In genomic region chr10:103191198-103191597, GRCh38 we compare ENCODE assay signal across 8 cellular contexts. TPM values are rescaled to one million over a fixed set of nuclear protein-coding genes. Genes with fewer than 3 reads are reported as not detected.
DNase-seq lines count a peak whose midpoint lies in the region; ATAC-seq and TF ChIP-seq lines count a peak whose summit lies in the region.
"Not testable (repeated sequence)": the region's sequence is repeated elsewhere in the genome, so short reads cannot be mapped to it uniquely, and the experiment has no call there.

No MANE protein-coding gene starts in this region.

- H3K9me3 ChIP-seq in CD8-positive, alpha-beta T cell (ENCODE audit: low read length); ascending aorta; esophagus muscularis mucosa; right lobe of liver; ovary; thymus (ENCODE audit: control insufficient read depth): not testable (repeated sequence)

- H3K36me3 ChIP-seq in CD8-positive, alpha-beta T cell (ENCODE audit: insufficient read depth, low read length); KMS-11 (ENCODE audit: insufficient read depth); ascending aorta; esophagus muscularis mucosa; right lobe of liver; ovary; thymus (ENCODE audit: control insufficient read depth, insufficient read depth): not testable (repeated sequence)

- peaks cover 48% of the 10 kb centered on the region for H3K4me1 Mint-ChIP-seq in CD8-positive, alpha-beta T cell (ENCODE audit: low read depth)
- H3K4me1 Mint-ChIP-seq in WTC11, result peaks cover 43% of the 10 kb centered on the region

- WGBS in esophagus muscularis mucosa, result 74% methylated on average over 7 of the region's 7 CpGs
- 70% methylated on average over 5 of the region's 7 CpGs for WGBS in right lobe of liver (ENCODE audit: insufficient coverage, low coverage, low lambda C conversion rate, missing lambda C conversion rate)
- 74% methylated on average over 7 of the region's 7 CpGs for WGBS in ovary, 3 donors
- WGBS in thymus, result 79% methylated on average over 7 of the region's 7 CpGs

- peak overlapping the region; percentile 68 for H3K4me3 ChIP-seq in CD8-positive, alpha-beta T cell (ENCODE audit: low read depth, low read length)
- H3K4me3 ChIP-seq in KMS-11 (IDR thresholded peaks at IDR 0.05; ENCODE audit: insufficient read depth, low read depth, low read length), result not testable (repeated sequence)
- peak overlapping the region; percentile 84 to 93 for H3K4me3 ChIP-seq in ascending aorta
- H3K4me3 ChIP-seq in esophagus muscularis mucosa, result peak overlapping the region; percentile 98 to 100 (median 99)
- H3K4me3 ChIP-seq in right lobe of liver, result peak overlapping the region in 2 of 3 donors; percentile 89 to 96
- peak overlapping the region; percentile 86 for H3K4me3 ChIP-seq in ovary
- peak overlapping the region; percentile 93 for H3K4me3 ChIP-seq in thymus (ENCODE audit: low read length)

- CTCF ChIA-PET in CD8-positive, alpha-beta T cell (lab: Charles Lee), result interaction anchor here (0.6 to 3.0 kb wide), 2 partner anchors 53 to 332 kb away, joined by 3 to 15 read pairs; no protein-coding TSS in a partner anchor
- CTCF ChIA-PET in WTC11 (lab: Charles Lee), result interaction anchor here (3.1 to 3.3 kb wide), 2 partner anchors 47 to 53 kb away, joined by 20 to 25 read pairs; no protein-coding TSS in a partner anchor

- not testable (repeated sequence) for H3K27me3 Mint-ChIP-seq in CD8-positive, alpha-beta T cell (ENCODE audit: low read depth)
- peaks cover 13% of the 10 kb centered on the region for H3K27me3 Mint-ChIP-seq in WTC11 (ENCODE audit: low read depth)

- TF ChIP-seq EP300 in esophagus muscularis mucosa (IDR thresholded peaks at IDR 0.05); ovary (IDR thresholded peaks at IDR 0.05): not testable (repeated sequence)

- H3K4me1 ChIP-seq in CD8-positive, alpha-beta T cell (ENCODE audit: insufficient read depth, low read length), result peaks cover 30% of the 10 kb centered on the region
- peaks cover 17% of the 10 kb centered on the region for H3K4me1 ChIP-seq in KMS-11 (ENCODE audit: low read depth, poor library complexity, severe bottlenecking)
- H3K4me1 ChIP-seq in ascending aorta, result peaks cover 4 to 49% of the 10 kb centered on the region in 2 donors
- peaks cover 47 to 71% (median 65%) of the 10 kb centered on the region in 4 donors for H3K4me1 ChIP-seq in esophagus muscularis mucosa
- H3K4me1 ChIP-seq in right lobe of liver, result peaks cover 0 to 20% (median 0%) of the 10 kb centered on the region in 4 donors
- peaks cover 12% of the 10 kb centered on the region for H3K4me1 ChIP-seq in ovary (ENCODE audit: insufficient read depth)
- peaks cover 17% of the 10 kb centered on the region for H3K4me1 ChIP-seq in thymus (ENCODE audit: control insufficient read depth, insufficient read depth, low read length)

- not testable (repeated sequence) for H3K9me3 Mint-ChIP-seq in CD8-positive, alpha-beta T cell; WTC11

- ATAC-seq in CD8-positive, alpha-beta T cell; WTC11; right lobe of liver: not testable (repeated sequence)

- H3K27ac ChIP-seq in CD8-positive, alpha-beta T cell (ENCODE audit: low read depth, low read length); KMS-11; ovary; thymus (ENCODE audit: low read depth): not testable (repeated sequence)
- H3K27ac ChIP-seq in ascending aorta (peak overlapping the region; percentile 96 to 99), esophagus muscularis mucosa (replicated peaks in 1 of 4) (peak overlapping the region; percentile 20 to 100 (median 98)), right lobe of liver (peak overlapping the region in 2 of 3 donors; percentile 94 to 99)

- peaks cover 16% of the 10 kb centered on the region for H3K36me3 Mint-ChIP-seq in CD8-positive, alpha-beta T cell
- H3K36me3 Mint-ChIP-seq in WTC11, result not testable (repeated sequence)

- H3K27me3 ChIP-seq in CD8-positive, alpha-beta T cell (ENCODE audit: insufficient read depth, low read length); KMS-11 (ENCODE audit: insufficient read depth, low read depth); ascending aorta; esophagus muscularis mucosa; right lobe of liver; ovary; thymus (ENCODE audit: control insufficient read depth, insufficient read depth): not testable (repeated sequence)

- H3K4me3 Mint-ChIP-seq in CD8-positive, alpha-beta T cell, result peak overlapping the region; percentile 97
- peak overlapping the region; percentile 85 for H3K4me3 Mint-ChIP-seq in WTC11

- H3K79me2 ChIP-seq in KMS-11 (ENCODE audit: insufficient read depth, low read depth), result peaks cover 63% of the 10 kb centered on the region

- H3K4me2 ChIP-seq in KMS-11, result peak overlapping the region; percentile 88; the same call in 1 of the 2 replicates

- intact Hi-C loops in CD8-positive, alpha-beta T cell (cut with DNase I, micrococcal nuclease), result loop anchor here in 1 of 2 experiments (5.0 kb wide), 1 partner anchor 296 kb away; no protein-coding TSS in a partner anchor
- intact Hi-C loops in ascending aorta (cut with DNase I) (loop anchor here (5.0 kb wide), 1 partner anchor 34 kb away; no protein-coding TSS in a partner anchor), esophagus muscularis mucosa (cut with DNase I) (loop anchor here (5.0 kb wide), 3 partner anchors 51 to 274 kb away; partner anchors contain the start of gene CNNM2)
- intact Hi-C loops in right lobe of liver (cut with DNase I); ovary (cut with DNase I): not testable (repeated sequence)

- not testable (repeated sequence) for H2AFZ ChIP-seq in KMS-11 (ENCODE audit: low read depth)

- POLR2A ChIA-PET in CD8-positive, alpha-beta T cell (lab: Charles Lee), result interaction anchor here (1.5 kb wide), 1 partner anchor 273 kb away, joined by 5 read pairs; the partner anchor contains the start of gene CNNM2
- POLR2A ChIA-PET in WTC11 (lab: Charles Lee), result not testable (repeated sequence)

- not testable (repeated sequence) for TF ChIP-seq POLR2A in esophagus muscularis mucosa (IDR thresholded peaks at IDR 0.05; ENCODE audit: low read depth); right lobe of liver (IDR thresholded peaks at IDR 0.05); ovary (IDR thresholded peaks at IDR 0.05)

- H3K9ac ChIP-seq in KMS-11, result not testable (repeated sequence)

- H4K20me1 ChIP-seq in KMS-11 (ENCODE audit: insufficient read depth), result not testable (repeated sequence)

- not testable (repeated sequence) for DNase-seq in CD8-positive, alpha-beta T cell; WTC11 (ENCODE audit: low spot score); ascending aorta (ENCODE audit: low spot score in 2 of 2); esophagus muscularis mucosa (ENCODE audit: extremely low spot score); right lobe of liver; ovary

- TF ChIP-seq CTCF in CD8-positive, alpha-beta T cell (IDR thresholded peaks at IDR 0.05); KMS-11 (conservative IDR thresholded peaks at IDR 0.05; ENCODE audit: low read depth, low read length); WTC11 (IDR thresholded peaks at IDR 0.05); ascending aorta (IDR thresholded peaks at IDR 0.05); esophagus muscularis mucosa (IDR thresholded peaks at IDR 0.05); right lobe of liver (IDR thresholded peaks at IDR 0.05); ovary (IDR thresholded peaks at IDR 0.05): not testable (repeated sequence)

- not testable (repeated sequence) for H3K27ac Mint-ChIP-seq in CD8-positive, alpha-beta T cell; WTC11

RNA-seq across cellular contexts. Expression of gene NT5C2, which starts 1.9 kb away (rescaled TPM):
- 10 to 100 TPM; 50.5 to 54.6 TPM for total RNA-seq in CD8-positive, alpha-beta T cell
- total RNA-seq in WTC11 (2021) (67.5 to 76.1 TPM (median 72.3 TPM) in 3 replicates), ascending aorta (25.9 TPM), esophagus muscularis mucosa (10 to 100 TPM; 49.3 to 85.3 (median 66.0) TPM), right lobe of liver (10 to 100 TPM; 17.3 to 39.2 (median 32.4) TPM), ovary (10 to 100 TPM; 57.8 to 88.5 (median 62.0) TPM)
- polyA plus RNA-seq in ovary (10 to 100 TPM; 49.1 to 92.3 TPM), thymus (85.2 TPM)

RNA-seq across cellular contexts. Expression of gene RPEL1, which starts 54.5 kb away (rescaled TPM):
- total RNA-seq in CD8-positive, alpha-beta T cell, result not detected
- total RNA-seq in WTC11 (2021) (0.09 TPM in 1 of 3 replicates, not detected in the others), ascending aorta (not detected), esophagus muscularis mucosa (under 1 TPM in 1 of 4 donors, not detected in 3; 0.17 TPM), right lobe of liver (not detected), ovary (not detected)
- polyA plus RNA-seq in ovary (not detected), thymus (0.02 TPM)
